Comparison of ENCODE assay signal across 1 cellular context in genomic region chr9:133978226-133979123, GRCh38.
TF ChIP-seq lines count a peak whose summit lies in the region.

No MANE protein-coding gene starts in this region.

TF ChIP-seq in HepG2, 621 proteins besides CTCF, POLR2A, EP300 and RAD21 (continued from another document and continues in another):
- TF ChIP-seq GPBP1L1 (CRISPR knock-in tag; IDR thresholded peaks at IDR 0.05) (no peak), PRDM15 (CRISPR knock-in tag; IDR thresholded peaks at IDR 0.05) (no peak), AGO2 (optimal IDR thresholded peaks at IDR 0.05; ENCODE audit: low read depth, low read length) (no peak), ZNF282 (IDR thresholded peaks at IDR 0.05; ENCODE audit: partially characterized antibody) (no peak), ELF1 (CRISPR knock-in tag; IDR thresholded peaks at IDR 0.05) (no peak), FOXK2 (IDR thresholded peaks at IDR 0.05) (peak; percentile 91), ZNF878 (CRISPR knock-in tag; IDR thresholded peaks at IDR 0.05) (peak; percentile 73; the same call in 1 of the 2 replicates), BCLAF1 (IDR thresholded peaks at IDR 0.05) (no peak), ZNF562 (CRISPR knock-in tag; IDR thresholded peaks at IDR 0.05; ENCODE audit: borderline replicate concordance) (no peak), ZNF414 (CRISPR knock-in tag; IDR thresholded peaks at IDR 0.05) (0 out of 2 replicates have a peak, but pooled peaks have one; percentile 44), ZNF432 (CRISPR knock-in tag; IDR thresholded peaks at IDR 0.05; ENCODE audit: borderline replicate concordance) (no peak), MXD3 (CRISPR knock-in tag; IDR thresholded peaks at IDR 0.05) (no peak; the same call in 1 of the 2 replicates), ISX (CRISPR knock-in tag; conservative IDR thresholded peaks at IDR 0.05) (no peak), ZNF615 (CRISPR knock-in tag; IDR thresholded peaks at IDR 0.05; ENCODE audit: borderline replicate concordance) (peak; percentile 73; the same call in 1 of the 2 replicates), ZNF605 (CRISPR knock-in tag; IDR thresholded peaks at IDR 0.05) (peak; percentile 23; the same call in 1 of the 2 replicates), ZFX (CRISPR knock-in tag; IDR thresholded peaks at IDR 0.05; ENCODE audit: low read depth) (no peak), SKI (IDR thresholded peaks at IDR 0.05; ENCODE audit: partially characterized antibody) (peak; percentile 92), ZNF501 (CRISPR knock-in tag; IDR thresholded peaks at IDR 0.05) (0 out of 2 replicates have a peak, but pooled peaks have one; percentile 10), SUZ12 (IDR thresholded peaks at IDR 0.05; ENCODE audit: low read depth, low read length) (no peak), ARNTL (CRISPR knock-in tag; IDR thresholded peaks at IDR 0.05) (no peak; the same call in 1 of the 2 replicates), ZNF816 (CRISPR knock-in tag; IDR thresholded peaks at IDR 0.05; ENCODE audit: borderline replicate concordance) (no peak), HHEX (CRISPR knock-in tag; IDR thresholded peaks at IDR 0.05) (no peak), ZNF383 (CRISPR knock-in tag; IDR thresholded peaks at IDR 0.05; ENCODE audit: borderline replicate concordance) (no peak), NFIB (CRISPR knock-in tag; IDR thresholded peaks at IDR 0.05; ENCODE audit: borderline replicate concordance) (no peak), ZNF136 (CRISPR knock-in tag; IDR thresholded peaks at IDR 0.05; ENCODE audit: low read depth) (no peak), SP4 (CRISPR knock-in tag; IDR thresholded peaks at IDR 0.05) (no peak; the same call in none of the 2 replicates), ZNF83 (CRISPR knock-in tag; IDR thresholded peaks at IDR 0.05; ENCODE audit: borderline replicate concordance) (no peak), NFYC (CRISPR knock-in tag; IDR thresholded peaks at IDR 0.05) (no peak), CENPBD1 (CRISPR knock-in tag; IDR thresholded peaks at IDR 0.05; ENCODE audit: borderline replicate concordance, low read depth) (no peak), CHD4 (IDR thresholded peaks at IDR 0.05; ENCODE audit: borderline replicate concordance, low read length) (no peak), MAX (IDR thresholded peaks at IDR 0.05) (peak; percentile 72), PRDM10 (CRISPR knock-in tag; IDR thresholded peaks at IDR 0.05; ENCODE audit: low read depth) (no peak), YEATS4 (CRISPR knock-in tag; IDR thresholded peaks at IDR 0.05; ENCODE audit: borderline replicate concordance) (peak; percentile 65), ZBTB7B (CRISPR knock-in tag; IDR thresholded peaks at IDR 0.05) (peak; percentile 92; the same call in 1 of the 2 replicates), ZNF7 (CRISPR knock-in tag; IDR thresholded peaks at IDR 0.05) (no peak), ERF (CRISPR knock-in tag; IDR thresholded peaks at IDR 0.05) (no peak; the same call in 1 of the 2 replicates), TRAFD1 (CRISPR knock-in tag; IDR thresholded peaks at IDR 0.05; ENCODE audit: borderline replicate concordance) (no peak), ZNF629 (CRISPR knock-in tag; conservative IDR thresholded peaks at IDR 0.05) (peak; percentile 38; the same call in 1 of the 2 replicates), SSRP1 (CRISPR knock-in tag; IDR thresholded peaks at IDR 0.05) (peak; percentile 60; the same call in 1 of the 2 replicates), TRIM22 (IDR thresholded peaks at IDR 0.05) (no peak), PLSCR1 (CRISPR knock-in tag; IDR thresholded peaks at IDR 0.05; ENCODE audit: borderline replicate concordance) (no peak), ZNF17 (CRISPR knock-in tag; IDR thresholded peaks at IDR 0.05) (0 out of 2 replicates have a peak, but pooled peaks have one; percentile 8), SOX5 (CRISPR knock-in tag; IDR thresholded peaks at IDR 0.05; ENCODE audit: borderline replicate concordance) (peak; percentile 67; the same call in 1 of the 2 replicates), DNMT1 (CRISPR knock-in tag; IDR thresholded peaks at IDR 0.05) (no peak), ZMYM3 (CRISPR knock-in tag; IDR thresholded peaks at IDR 0.05) (peak; percentile 84), ZNF296 (CRISPR knock-in tag; conservative IDR thresholded peaks at IDR 0.05) (no peak; the same call in 1 of the 2 replicates), RFX1 (IDR thresholded peaks at IDR 0.05) (no peak), ZNF496 (CRISPR knock-in tag; IDR thresholded peaks at IDR 0.05; ENCODE audit: insufficient replicate concordance) (no peak), MEIS2 (CRISPR knock-in tag; IDR thresholded peaks at IDR 0.05) (no peak), ZNF205 (CRISPR knock-in tag; IDR thresholded peaks at IDR 0.05) (no peak), ISL2 (CRISPR knock-in tag; IDR thresholded peaks at IDR 0.05) (peak; percentile 14; the same call in 1 of the 2 replicates), ZNF326 (CRISPR knock-in tag; IDR thresholded peaks at IDR 0.05; ENCODE audit: borderline replicate concordance) (no peak)
